1 cellular context compared by ENCODE assay signal in the genomic region with DNA sequence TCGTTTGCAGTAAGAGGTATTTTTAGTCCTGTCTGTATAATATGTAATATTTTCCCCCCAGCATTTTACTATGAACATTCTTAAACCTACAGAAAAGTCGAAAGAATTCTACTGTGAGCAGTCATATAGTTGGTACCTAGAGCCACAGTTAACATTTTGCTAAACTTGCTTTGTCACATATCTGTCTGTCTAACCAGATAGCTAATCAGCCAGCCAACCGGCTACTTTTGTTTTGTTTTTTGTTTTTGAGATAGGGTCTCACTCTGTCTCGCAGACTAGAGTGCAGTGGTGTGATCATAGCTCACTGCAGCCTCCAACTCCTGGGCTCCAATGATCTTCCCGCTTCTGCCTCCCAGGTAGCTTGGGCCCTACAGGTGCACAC.
TF ChIP-seq lines count a peak whose summit lies in the region.

No MANE protein-coding gene starts in this region.

TF ChIP-seq in K562, 482 proteins besides CTCF, POLR2A, EP300 and RAD21 (continued from another document and continues in another):
- peak; percentile 44 to 90; a peak in 2 of 4 replicates for TF ChIP-seq TBL1XR1 (IDR thresholded peaks at IDR 0.05; ENCODE audit: low read length in 2 of 2)
- TF ChIP-seq MBD2 (IDR thresholded peaks at IDR 0.05; ENCODE audit: borderline replicate concordance, low read depth), result peak; percentile 44; the same call in 1 of the 2 replicates
- peak; percentile 36; the same call in 1 of the 2 replicates for TF ChIP-seq GATAD2A (IDR thresholded peaks at IDR 0.05)
- TF ChIP-seq, protein P1, sequence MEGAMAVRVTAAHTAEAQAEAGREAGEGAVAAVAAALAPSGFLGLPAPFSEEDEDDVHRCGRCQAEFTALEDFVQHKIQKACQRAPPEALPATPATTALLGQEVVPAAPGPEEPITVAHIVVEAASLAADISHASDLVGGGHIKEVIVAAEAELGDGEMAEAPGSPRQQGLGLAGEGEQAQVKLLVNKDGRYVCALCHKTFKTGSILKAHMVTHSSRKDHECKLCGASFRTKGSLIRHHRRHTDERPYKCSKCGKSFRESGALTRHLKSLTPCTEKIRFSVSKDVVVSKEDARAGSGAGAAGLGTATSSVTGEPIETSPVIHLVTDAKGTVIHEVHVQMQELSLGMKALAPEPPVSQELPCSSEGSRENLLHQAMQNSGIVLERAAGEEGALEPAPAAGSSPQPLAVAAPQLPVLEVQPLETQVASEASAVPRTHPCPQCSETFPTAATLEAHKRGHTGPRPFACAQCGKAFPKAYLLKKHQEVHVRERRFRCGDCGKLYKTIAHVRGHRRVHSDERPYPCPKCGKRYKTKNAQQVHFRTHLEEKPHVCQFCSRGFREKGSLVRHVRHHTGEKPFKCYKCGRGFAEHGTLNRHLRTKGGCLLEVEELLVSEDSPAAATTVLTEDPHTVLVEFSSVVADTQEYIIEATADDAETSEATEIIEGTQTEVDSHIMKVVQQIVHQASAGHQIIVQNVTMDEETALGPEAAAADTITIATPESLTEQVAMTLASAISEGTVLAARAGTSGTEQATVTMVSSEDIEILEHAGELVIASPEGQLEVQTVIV (CRISPR knock-in tag; IDR thresholded peaks at IDR 0.05; ENCODE audit: borderline replicate concordance), result no peak
- 0 out of 2 replicates have a peak, but pooled peaks have one; percentile 18 for TF ChIP-seq LCOR (CRISPR knock-in tag; IDR thresholded peaks at IDR 0.05)
- peak; percentile 83 for TF ChIP-seq TCF3 (CRISPR knock-in tag; IDR thresholded peaks at IDR 0.05)
- peak; percentile 93 for TF ChIP-seq TAL1 (IDR thresholded peaks at IDR 0.05)
- no peak for TF ChIP-seq TBP (optimal IDR thresholded peaks at IDR 0.05; ENCODE audit: low read depth, low read length)
- peak; percentile 48; the same call in 1 of the 2 replicates for TF ChIP-seq BCOR (IDR thresholded peaks at IDR 0.05)
- TF ChIP-seq MTA2 (IDR thresholded peaks at IDR 0.05; ENCODE audit: low read depth), result peak; percentile 79
- TF ChIP-seq SRSF7 (optimal IDR thresholded peaks at IDR 0.05; ENCODE audit: low read depth, low read length), result no peak
- no peak for TF ChIP-seq NBN (IDR thresholded peaks at IDR 0.05; ENCODE audit: low read depth)
- TF ChIP-seq, protein P2, sequence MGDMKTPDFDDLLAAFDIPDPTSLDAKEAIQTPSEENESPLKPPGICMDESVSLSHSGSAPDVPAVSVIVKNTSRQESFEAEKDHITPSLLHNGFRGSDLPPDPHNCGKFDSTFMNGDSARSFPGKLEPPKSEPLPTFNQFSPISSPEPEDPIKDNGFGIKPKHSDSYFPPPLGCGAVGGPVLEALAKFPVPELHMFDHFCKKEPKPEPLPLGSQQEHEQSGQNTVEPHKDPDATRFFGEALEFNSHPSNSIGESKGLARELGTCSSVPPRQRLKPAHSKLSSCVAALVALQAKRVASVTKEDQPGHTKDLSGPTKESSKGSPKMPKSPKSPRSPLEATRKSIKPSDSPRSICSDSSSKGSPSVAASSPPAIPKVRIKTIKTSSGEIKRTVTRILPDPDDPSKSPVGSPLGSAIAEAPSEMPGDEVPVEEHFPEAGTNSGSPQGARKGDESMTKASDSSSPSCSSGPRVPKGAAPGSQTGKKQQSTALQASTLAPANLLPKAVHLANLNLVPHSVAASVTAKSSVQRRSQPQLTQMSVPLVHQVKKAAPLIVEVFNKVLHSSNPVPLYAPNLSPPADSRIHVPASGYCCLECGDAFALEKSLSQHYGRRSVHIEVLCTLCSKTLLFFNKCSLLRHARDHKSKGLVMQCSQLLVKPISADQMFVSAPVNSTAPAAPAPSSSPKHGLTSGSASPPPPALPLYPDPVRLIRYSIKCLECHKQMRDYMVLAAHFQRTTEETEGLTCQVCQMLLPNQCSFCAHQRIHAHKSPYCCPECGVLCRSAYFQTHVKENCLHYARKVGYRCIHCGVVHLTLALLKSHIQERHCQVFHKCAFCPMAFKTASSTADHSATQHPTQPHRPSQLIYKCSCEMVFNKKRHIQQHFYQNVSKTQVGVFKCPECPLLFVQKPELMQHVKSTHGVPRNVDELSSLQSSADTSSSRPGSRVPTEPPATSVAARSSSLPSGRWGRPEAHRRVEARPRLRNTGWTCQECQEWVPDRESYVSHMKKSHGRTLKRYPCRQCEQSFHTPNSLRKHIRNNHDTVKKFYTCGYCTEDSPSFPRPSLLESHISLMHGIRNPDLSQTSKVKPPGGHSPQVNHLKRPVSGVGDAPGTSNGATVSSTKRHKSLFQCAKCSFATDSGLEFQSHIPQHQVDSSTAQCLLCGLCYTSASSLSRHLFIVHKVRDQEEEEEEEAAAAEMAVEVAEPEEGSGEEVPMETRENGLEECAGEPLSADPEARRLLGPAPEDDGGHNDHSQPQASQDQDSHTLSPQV (IDR thresholded peaks at IDR 0.05), result peak; percentile 22; the same call in 1 of the 2 replicates
- TF ChIP-seq HDAC2 (IDR thresholded peaks at IDR 0.05), result no peak
- TF ChIP-seq POLR2AphosphoS5 (IDR thresholded peaks at IDR 0.05; ENCODE audit: control insufficient read depth, insufficient read depth, low read depth, low read length), result peak; percentile 72
- TF ChIP-seq, protein P3, sequence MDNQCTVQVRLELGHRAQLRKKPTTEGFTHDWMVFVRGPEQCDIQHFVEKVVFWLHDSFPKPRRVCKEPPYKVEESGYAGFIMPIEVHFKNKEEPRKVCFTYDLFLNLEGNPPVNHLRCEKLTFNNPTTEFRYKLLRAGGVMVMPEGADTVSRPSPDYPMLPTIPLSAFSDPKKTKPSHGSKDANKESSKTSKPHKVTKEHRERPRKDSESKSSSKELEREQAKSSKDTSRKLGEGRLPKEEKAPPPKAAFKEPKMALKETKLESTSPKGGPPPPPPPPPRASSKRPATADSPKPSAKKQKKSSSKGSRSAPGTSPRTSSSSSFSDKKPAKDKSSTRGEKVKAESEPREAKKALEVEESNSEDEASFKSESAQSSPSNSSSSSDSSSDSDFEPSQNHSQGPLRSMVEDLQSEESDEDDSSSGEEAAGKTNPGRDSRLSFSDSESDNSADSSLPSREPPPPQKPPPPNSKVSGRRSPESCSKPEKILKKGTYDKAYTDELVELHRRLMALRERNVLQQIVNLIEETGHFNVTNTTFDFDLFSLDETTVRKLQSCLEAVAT (IDR thresholded peaks at IDR 0.05), result peak in 1 of 2 experiments; percentile 43; a peak in 1 of 4 replicates
- TF ChIP-seq ZNF324 (CRISPR knock-in tag; IDR thresholded peaks at IDR 0.05), result no peak
- TF ChIP-seq ILF3 (IDR thresholded peaks at IDR 0.05; ENCODE audit: borderline replicate concordance), result no peak
- TF ChIP-seq HDAC3 (IDR thresholded peaks at IDR 0.05; ENCODE audit: borderline replicate concordance, partially characterized antibody), result peak; percentile 82
- peak; percentile 47; the same call in 1 of the 2 replicates for TF ChIP-seq STAT5A (IDR thresholded peaks at IDR 0.05; ENCODE audit: borderline replicate concordance, low read length)
- TF ChIP-seq, protein P4, sequence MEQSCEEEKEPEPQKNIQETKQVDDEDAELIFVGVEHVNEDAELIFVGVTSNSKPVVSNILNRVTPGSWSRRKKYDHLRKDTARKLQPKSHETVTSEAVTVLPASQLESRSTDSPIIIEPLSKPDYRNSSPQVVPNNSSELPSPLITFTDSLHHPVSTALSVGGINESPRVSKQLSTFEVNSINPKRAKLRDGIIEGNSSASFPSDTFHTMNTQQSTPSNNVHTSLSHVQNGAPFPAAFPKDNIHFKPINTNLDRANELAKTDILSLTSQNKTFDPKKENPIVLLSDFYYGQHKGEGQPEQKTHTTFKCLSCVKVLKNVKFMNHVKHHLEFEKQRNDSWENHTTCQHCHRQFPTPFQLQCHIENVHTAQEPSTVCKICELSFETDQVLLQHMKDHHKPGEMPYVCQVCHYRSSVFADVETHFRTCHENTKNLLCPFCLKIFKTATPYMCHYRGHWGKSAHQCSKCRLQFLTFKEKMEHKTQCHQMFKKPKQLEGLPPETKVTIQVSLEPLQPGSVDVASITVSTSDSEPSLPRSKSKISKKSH (CRISPR knock-in tag; IDR thresholded peaks at IDR 0.05), result no peak
- TF ChIP-seq, protein P5, sequence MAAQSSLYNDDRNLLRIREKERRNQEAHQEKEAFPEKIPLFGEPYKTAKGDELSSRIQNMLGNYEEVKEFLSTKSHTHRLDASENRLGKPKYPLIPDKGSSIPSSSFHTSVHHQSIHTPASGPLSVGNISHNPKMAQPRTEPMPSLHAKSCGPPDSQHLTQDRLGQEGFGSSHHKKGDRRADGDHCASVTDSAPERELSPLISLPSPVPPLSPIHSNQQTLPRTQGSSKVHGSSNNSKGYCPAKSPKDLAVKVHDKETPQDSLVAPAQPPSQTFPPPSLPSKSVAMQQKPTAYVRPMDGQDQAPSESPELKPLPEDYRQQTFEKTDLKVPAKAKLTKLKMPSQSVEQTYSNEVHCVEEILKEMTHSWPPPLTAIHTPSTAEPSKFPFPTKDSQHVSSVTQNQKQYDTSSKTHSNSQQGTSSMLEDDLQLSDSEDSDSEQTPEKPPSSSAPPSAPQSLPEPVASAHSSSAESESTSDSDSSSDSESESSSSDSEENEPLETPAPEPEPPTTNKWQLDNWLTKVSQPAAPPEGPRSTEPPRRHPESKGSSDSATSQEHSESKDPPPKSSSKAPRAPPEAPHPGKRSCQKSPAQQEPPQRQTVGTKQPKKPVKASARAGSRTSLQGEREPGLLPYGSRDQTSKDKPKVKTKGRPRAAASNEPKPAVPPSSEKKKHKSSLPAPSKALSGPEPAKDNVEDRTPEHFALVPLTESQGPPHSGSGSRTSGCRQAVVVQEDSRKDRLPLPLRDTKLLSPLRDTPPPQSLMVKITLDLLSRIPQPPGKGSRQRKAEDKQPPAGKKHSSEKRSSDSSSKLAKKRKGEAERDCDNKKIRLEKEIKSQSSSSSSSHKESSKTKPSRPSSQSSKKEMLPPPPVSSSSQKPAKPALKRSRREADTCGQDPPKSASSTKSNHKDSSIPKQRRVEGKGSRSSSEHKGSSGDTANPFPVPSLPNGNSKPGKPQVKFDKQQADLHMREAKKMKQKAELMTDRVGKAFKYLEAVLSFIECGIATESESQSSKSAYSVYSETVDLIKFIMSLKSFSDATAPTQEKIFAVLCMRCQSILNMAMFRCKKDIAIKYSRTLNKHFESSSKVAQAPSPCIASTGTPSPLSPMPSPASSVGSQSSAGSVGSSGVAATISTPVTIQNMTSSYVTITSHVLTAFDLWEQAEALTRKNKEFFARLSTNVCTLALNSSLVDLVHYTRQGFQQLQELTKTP (IDR thresholded peaks at IDR 0.05; ENCODE audit: low read depth in 1 of 2, partially characterized antibody in 2 of 2), result peak in 1 of 2 experiments; percentile 11
- TF ChIP-seq ZKSCAN8 (CRISPR knock-in tag; IDR thresholded peaks at IDR 0.05), result 0 out of 2 replicates have a peak, but pooled peaks have one; percentile 29
- TF ChIP-seq SETDB1 (IDR thresholded peaks at IDR 0.05; ENCODE audit: low read length), result no peak
- TF ChIP-seq LEF1 (IDR thresholded peaks at IDR 0.05), result peak; percentile 74
- no peak for TF ChIP-seq ZNF699 (CRISPR knock-in tag; IDR thresholded peaks at IDR 0.05; ENCODE audit: insufficient replicate concordance)
- no peak for TF ChIP-seq COPS2 (conservative IDR thresholded peaks at IDR 0.05)
- TF ChIP-seq ZNF224 (CRISPR knock-in tag; IDR thresholded peaks at IDR 0.05), result no peak
- TF ChIP-seq CXXC5 (CRISPR knock-in tag; IDR thresholded peaks at IDR 0.05), result peak; percentile 16; the same call in 1 of the 2 replicates
- no peak for TF ChIP-seq ZNF695 (CRISPR knock-in tag; IDR thresholded peaks at IDR 0.05)
- TF ChIP-seq RBM34 (IDR thresholded peaks at IDR 0.05; ENCODE audit: borderline replicate concordance, insufficient read depth, low read length), result no peak
- peak; percentile 29 for TF ChIP-seq ATF7 (IDR thresholded peaks at IDR 0.05)
- peak; percentile 39 for TF ChIP-seq NEUROD1 (IDR thresholded peaks at IDR 0.05; ENCODE audit: borderline replicate concordance, low read depth, low read length, partially characterized antibody)
- TF ChIP-seq NFE2 (IDR thresholded peaks at IDR 0.05; ENCODE audit: low read depth), result peak; percentile 94
- 0 out of 2 replicates have a peak, but pooled peaks have one; percentile 12 for TF ChIP-seq EHMT2 (IDR thresholded peaks at IDR 0.05)
- TF ChIP-seq ETV5 (CRISPR knock-in tag; IDR thresholded peaks at IDR 0.05; ENCODE audit: low read depth), result no peak
- 0 out of 4 replicates have a peak, but pooled peaks of 1 of the 2 experiments have one; percentile 16 for TF ChIP-seq ARNT (IDR thresholded peaks at IDR 0.05)
- TF ChIP-seq NFRKB (IDR thresholded peaks at IDR 0.05; ENCODE audit: low read depth), result 0 out of 2 replicates have a peak, but pooled peaks have one; percentile 11
- peak; percentile 94 for TF ChIP-seq FOXM1 (IDR thresholded peaks at IDR 0.05; ENCODE audit: low read depth)
- TF ChIP-seq FOXM1 (CRISPR knock-in tag; IDR thresholded peaks at IDR 0.05; ENCODE audit: low read depth), result no peak
- TF ChIP-seq NCOR1 (IDR thresholded peaks at IDR 0.05), result peak; percentile 95
- TF ChIP-seq FOS (IDR thresholded peaks at IDR 0.05; ENCODE audit: extremely low read depth, insufficient read length), result no peak
- peak; percentile 44 for TF ChIP-seq MEIS2 (IDR thresholded peaks at IDR 0.05; ENCODE audit: partially characterized antibody)
- TF ChIP-seq ZNF316 (IDR thresholded peaks at IDR 0.05), result peak; percentile 84
- TF ChIP-seq SMARCE1 (IDR thresholded peaks at IDR 0.05), result peak; percentile 43; the same call in 1 of the 2 replicates
- TF ChIP-seq, protein P6, sequence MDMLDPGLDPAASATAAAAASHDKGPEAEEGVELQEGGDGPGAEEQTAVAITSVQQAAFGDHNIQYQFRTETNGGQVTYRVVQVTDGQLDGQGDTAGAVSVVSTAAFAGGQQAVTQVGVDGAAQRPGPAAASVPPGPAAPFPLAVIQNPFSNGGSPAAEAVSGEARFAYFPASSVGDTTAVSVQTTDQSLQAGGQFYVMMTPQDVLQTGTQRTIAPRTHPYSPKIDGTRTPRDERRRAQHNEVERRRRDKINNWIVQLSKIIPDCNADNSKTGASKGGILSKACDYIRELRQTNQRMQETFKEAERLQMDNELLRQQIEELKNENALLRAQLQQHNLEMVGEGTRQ (CRISPR knock-in tag; IDR thresholded peaks at IDR 0.05), result no peak
- TF ChIP-seq, protein P7, sequence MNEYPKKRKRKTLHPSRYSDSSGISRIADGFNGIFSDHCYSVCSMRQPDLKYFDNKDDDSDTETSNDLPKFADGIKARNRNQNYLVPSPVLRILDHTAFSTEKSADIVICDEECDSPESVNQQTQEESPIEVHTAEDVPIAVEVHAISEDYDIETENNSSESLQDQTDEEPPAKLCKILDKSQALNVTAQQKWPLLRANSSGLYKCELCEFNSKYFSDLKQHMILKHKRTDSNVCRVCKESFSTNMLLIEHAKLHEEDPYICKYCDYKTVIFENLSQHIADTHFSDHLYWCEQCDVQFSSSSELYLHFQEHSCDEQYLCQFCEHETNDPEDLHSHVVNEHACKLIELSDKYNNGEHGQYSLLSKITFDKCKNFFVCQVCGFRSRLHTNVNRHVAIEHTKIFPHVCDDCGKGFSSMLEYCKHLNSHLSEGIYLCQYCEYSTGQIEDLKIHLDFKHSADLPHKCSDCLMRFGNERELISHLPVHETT (CRISPR knock-in tag; conservative IDR thresholded peaks at IDR 0.05 in 1 of 2, IDR thresholded peaks at IDR 0.05 in 1 of 2), result 0 out of 4 replicates have a peak, but pooled peaks of 1 of the 2 experiments have one; percentile 3
- no peak for TF ChIP-seq KHSRP (IDR thresholded peaks at IDR 0.05)
- TF ChIP-seq FOXK1 (CRISPR knock-in tag; IDR thresholded peaks at IDR 0.05; ENCODE audit: borderline replicate concordance), result no peak
- no peak for TF ChIP-seq U2AF2 (optimal IDR thresholded peaks at IDR 0.05; ENCODE audit: low read depth, low read length)
- peak; percentile 91 for TF ChIP-seq SMARCA4 (IDR thresholded peaks at IDR 0.05)
- TF ChIP-seq SREBF1 (IDR thresholded peaks at IDR 0.05; ENCODE audit: borderline replicate concordance, low read depth, low read length), result peak; percentile 18; the same call in 1 of the 2 replicates
- TF ChIP-seq ARID1B (IDR thresholded peaks at IDR 0.05), result peak; percentile 95
- no peak for TF ChIP-seq ZNF561 (CRISPR knock-in tag; conservative IDR thresholded peaks at IDR 0.05)
- no peak for TF ChIP-seq SPI1 (IDR thresholded peaks at IDR 0.05; ENCODE audit: borderline replicate concordance, low read depth, low read length)
